In genomic region chr10:71472466-71472865, GRCh38 we compare ENCODE assay signal across 1 cellular context.
A peak's percentile ranks its signal among the peaks of the same experiment; 100 is the strongest.
TF ChIP-seq lines count a peak whose summit lies in the region.

No MANE protein-coding gene starts in this region.

TF ChIP-seq in liver, 16 proteins besides CTCF, POLR2A, EP300 and RAD21 (continued from another document):
- TF ChIP-seq REST (IDR thresholded peaks at IDR 0.05) (peak; percentile 23), YY1 (IDR thresholded peaks at IDR 0.05) (peak; percentile 60), RXRA (IDR thresholded peaks at IDR 0.05) (peak in 1 of 2 donors; percentile 94), SP1 (IDR thresholded peaks at IDR 0.05) (no peak), FOXA2 (IDR thresholded peaks at IDR 0.05) (peak; percentile 24), MAX (IDR thresholded peaks at IDR 0.05) (peak; percentile 88), HNF4G (IDR thresholded peaks at IDR 0.05) (no peak)
- TF ChIP-seq, protein P1, sequence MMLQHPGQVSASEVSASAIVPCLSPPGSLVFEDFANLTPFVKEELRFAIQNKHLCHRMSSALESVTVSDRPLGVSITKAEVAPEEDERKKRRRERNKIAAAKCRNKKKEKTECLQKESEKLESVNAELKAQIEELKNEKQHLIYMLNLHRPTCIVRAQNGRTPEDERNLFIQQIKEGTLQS (IDR thresholded peaks at IDR 0.05), result no peak
